ENCODE assay signal across 8 cellular contexts in the genomic region with DNA sequence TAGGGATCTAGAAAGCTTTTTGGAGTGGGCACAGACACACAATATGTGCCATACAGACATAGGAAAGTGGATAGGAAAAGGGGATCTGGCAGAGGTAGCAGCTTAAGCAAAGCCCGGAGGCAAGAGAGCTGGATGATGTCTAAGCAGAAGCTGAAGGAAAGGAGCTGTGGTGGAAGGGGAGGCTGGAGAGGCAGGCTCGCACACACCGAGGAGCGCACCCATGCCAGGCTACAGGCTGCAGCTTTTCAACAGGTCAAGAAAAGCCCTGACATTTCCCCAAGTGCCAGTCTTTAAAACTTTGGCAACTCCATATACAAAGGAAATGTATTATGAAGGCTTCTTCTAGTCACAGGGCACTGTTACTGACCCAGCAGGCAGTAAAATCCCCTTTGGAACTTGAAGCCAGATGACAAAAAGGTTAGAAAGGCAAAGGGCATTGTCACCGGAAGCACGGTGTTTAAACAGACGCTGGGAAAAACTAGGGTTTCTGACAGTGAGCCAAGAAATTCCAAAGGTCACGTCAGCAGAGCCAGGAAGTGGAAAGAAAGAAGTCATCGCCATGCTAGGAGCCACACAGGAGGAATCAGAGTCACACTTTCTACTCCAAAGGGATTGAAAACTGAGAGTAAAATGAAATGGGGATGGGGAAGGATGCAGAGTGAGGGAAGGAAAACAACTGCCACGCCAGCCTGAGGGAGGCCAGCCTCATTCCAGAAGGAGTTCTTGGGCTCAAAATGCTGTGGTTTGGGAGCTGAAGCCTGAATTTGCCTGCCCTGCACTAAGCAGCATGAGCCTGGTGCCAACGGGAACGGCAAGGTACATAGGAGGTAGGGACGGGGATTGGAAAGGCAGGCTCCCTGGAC.
A peak's percentile ranks its signal among the peaks of the same experiment; 100 is the strongest.
DNase-seq lines count a peak whose midpoint lies in the region; ATAC-seq, FAIRE-seq and TF ChIP-seq lines count a peak whose summit lies in the region.

No MANE protein-coding gene starts in this region.

- H3K36me3 Mint-ChIP-seq in activated naive CD8-positive, alpha-beta T cell treated with anti-CD3 and anti-CD28 coated beads, Interleukin-2, amount 50 U/mL, for 24 hours (ENCODE audit: low read depth): no peaks in the 10 kb centered on the region

- intact Hi-C loops in prostate gland (cut with DNase I): no loop called here

- peak; percentile 94 for FAIRE-seq in RCC 7860 (lab: Jason Lieb, UNC)

- no peak for TF ChIP-seq CTCF in fibroblast of the aortic adventitia (IDR thresholded peaks at IDR 0.05; ENCODE audit: insufficient read depth, low read length)
- TF ChIP-seq CTCF in prostate gland (IDR thresholded peaks at IDR 0.05): no peak
- TF ChIP-seq CTCF in GM20000 (IDR thresholded peaks at IDR 0.05; ENCODE audit: extremely low read depth, missing control alignments): no peak

- H3K4me3 ChIP-seq in fibroblast of the aortic adventitia (ENCODE audit: low read depth, low read length) (no peak overlapping the region), prostate gland (no peak overlapping the region)

- H3K27me3 Mint-ChIP-seq in activated naive CD8-positive, alpha-beta T cell treated with anti-CD3 and anti-CD28 coated beads, Interleukin-2, amount 50 U/mL, for 24 hours: peaks cover 2% of the 10 kb centered on the region

- WGBS in prostate gland: 39% methylated on average over 13 of the region's 13 CpGs

- H3K36me3 ChIP-seq in prostate gland: no peaks in the 10 kb centered on the region

- no peak overlapping the region for H3K4me3 Mint-ChIP-seq in activated naive CD8-positive, alpha-beta T cell treated with anti-CD3 and anti-CD28 coated beads, Interleukin-2, amount 50 U/mL, for 24 hours

- H3K9me3 Mint-ChIP-seq in activated naive CD8-positive, alpha-beta T cell treated with anti-CD3 and anti-CD28 coated beads, Interleukin-2, amount 50 U/mL, for 24 hours: no peaks in the 10 kb centered on the region

- ATAC-seq in GM19397 (IDR thresholded peaks at IDR 0.05; ENCODE audit: unreplicated experiment): no peak
- ATAC-seq in activated naive CD8-positive, alpha-beta T cell treated with anti-CD3 and anti-CD28 coated beads, Interleukin-2, amount 50 U/mL, for 24 hours: no peak

- H3K27me3 ChIP-seq in prostate gland (replicated peaks; ENCODE audit: insufficient read depth): no peaks in the 10 kb centered on the region

- H3K9me3 ChIP-seq in prostate gland: no peaks in the 10 kb centered on the region

- DNase-seq in DMS153 treated with DMSO at 0.1 percent for 48 hours (lab: John Stamatoyannopoulos, UW; ENCODE audit: unreplicated experiment) (peak; percentile 69), RCC 7860 (ENCODE audit: low spot score) (peak; percentile 89), fibroblast of the aortic adventitia (ENCODE audit: low read depth) (peak; percentile 71), prostate gland (ENCODE audit: low spot score) (no peak), GM20000 (ENCODE audit: low spot score) (no peak)
- no peak for DNase-seq in activated naive CD8-positive, alpha-beta T cell treated with anti-CD3 and anti-CD28 coated beads, Interleukin-2, amount 50 U/mL, for 24 hours
- no peak for DNase-seq in activated CD4-positive, alpha-beta T cell treated with anti-CD3 and anti-CD28 coated beads for 1 hour

- no peaks in the 10 kb centered on the region for H3K4me1 Mint-ChIP-seq in activated naive CD8-positive, alpha-beta T cell treated with anti-CD3 and anti-CD28 coated beads, Interleukin-2, amount 50 U/mL, for 24 hours

- no peaks in the 10 kb centered on the region for H3K4me1 ChIP-seq in prostate gland (replicated peaks)

- TF ChIP-seq POLR2A in prostate gland (IDR thresholded peaks at IDR 0.05): no peak

- no peak overlapping the region for H3K27ac Mint-ChIP-seq in activated naive CD8-positive, alpha-beta T cell treated with anti-CD3 and anti-CD28 coated beads, Interleukin-2, amount 50 U/mL, for 24 hours

- H3K27ac ChIP-seq in prostate gland: peak overlapping the region; percentile 61 to 62

Comparison
In these comparisons a context has a peak if more than half of its experiments do, and no peak if none do; other contexts are left out.
1. DNase-seq: peak in DMS153 treated with DMSO at 0.1 percent for 48 hours (single experiment), RCC 7860 (single experiment) and fibroblast of the aortic adventitia (single experiment); none in prostate gland (single experiment), GM20000 (single experiment), activated naive CD8-positive, alpha-beta T cell treated with anti-CD3 and anti-CD28 coated beads, Interleukin-2, amount 50 U/mL, for 24 hours (single experiment) and activated CD4-positive, alpha-beta T cell treated with anti-CD3 and anti-CD28 coated beads for 1 hour (single experiment).